1 cellular context compared by ENCODE assay signal in genomic region chr5:78985407-78986223, GRCh38.
TF ChIP-seq lines count a peak whose summit lies in the region.

No MANE protein-coding gene starts in this region.

TF ChIP-seq in GM12878, 131 proteins besides CTCF, POLR2A, EP300 and RAD21 (continued from another document):
- no peak for TF ChIP-seq BCL3 (IDR thresholded peaks at IDR 0.05; ENCODE audit: borderline replicate concordance, insufficient read depth, low read depth, low read length, poor library complexity, severe bottlenecking)
- TF ChIP-seq ZNF687 (IDR thresholded peaks at IDR 0.05), result no peak
- TF ChIP-seq IRF3 (IDR thresholded peaks at IDR 0.05), result no peak
- TF ChIP-seq NRF1 (conservative IDR thresholded peaks at IDR 0.05; ENCODE audit: low read depth, low read length), result no peak
- TF ChIP-seq IRF5 (IDR thresholded peaks at IDR 0.05; ENCODE audit: borderline replicate concordance), result no peak
- peak; percentile 78; the same call in 1 of the 2 replicates for TF ChIP-seq ZBED1 (IDR thresholded peaks at IDR 0.05; ENCODE audit: borderline replicate concordance)
- peak; percentile 85 for TF ChIP-seq EED (IDR thresholded peaks at IDR 0.05; ENCODE audit: low read depth)
- peak; percentile 84; the same call in 1 of the 3 replicates for TF ChIP-seq POU2F2 (IDR thresholded peaks at IDR 0.05; ENCODE audit: borderline replicate concordance, low read depth, low read length)
- TF ChIP-seq MYB (IDR thresholded peaks at IDR 0.05; ENCODE audit: borderline replicate concordance, low read depth, low read length), result no peak
- peak; percentile 96 for TF ChIP-seq IRF4 (IDR thresholded peaks at IDR 0.05; ENCODE audit: low read depth, low read length)
- peak; percentile 63 for TF ChIP-seq MTA2 (IDR thresholded peaks at IDR 0.05; ENCODE audit: low read depth)
- TF ChIP-seq NR2C2 (IDR thresholded peaks at IDR 0.05; ENCODE audit: borderline replicate concordance, control insufficient read depth, insufficient read length, low read depth), result no peak
- no peak for TF ChIP-seq ZNF274 (IDR thresholded peaks at IDR 0.05; ENCODE audit: insufficient read depth, insufficient read length)
- TF ChIP-seq RCOR1 (conservative IDR thresholded peaks at IDR 0.05; ENCODE audit: low read depth, low read length), result 0 out of 2 replicates have a peak, but pooled peaks have one; percentile 61
- TF ChIP-seq ATF7 (IDR thresholded peaks at IDR 0.05; ENCODE audit: low read depth), result peak; percentile 64
- TF ChIP-seq KDM1A (IDR thresholded peaks at IDR 0.05; ENCODE audit: borderline replicate concordance), result no peak
- peak; percentile 59; the same call in 1 of the 2 replicates for TF ChIP-seq YY1 (IDR thresholded peaks at IDR 0.05; ENCODE audit: low read depth, low read length)
- no peak for TF ChIP-seq SMARCA5 (IDR thresholded peaks at IDR 0.05)
- peak; percentile 60; the same call in 1 of the 2 replicates for TF ChIP-seq RAD51 (IDR thresholded peaks at IDR 0.05)
- TF ChIP-seq GATAD2B (conservative IDR thresholded peaks at IDR 0.05; ENCODE audit: low read depth), result no peak
- TF ChIP-seq SPI1 (IDR thresholded peaks at IDR 0.05; ENCODE audit: borderline replicate concordance, insufficient read depth, low read depth, low read length), result peak; percentile 50; the same call in 1 of the 2 replicates
- peak; percentile 41; the same call in 1 of the 2 replicates for TF ChIP-seq RELB (IDR thresholded peaks at IDR 0.05; ENCODE audit: low read depth)
- peak in 1 of 2 experiments; percentile 65 for TF ChIP-seq IKZF2 (IDR thresholded peaks at IDR 0.05)
- TF ChIP-seq MEF2B (IDR thresholded peaks at IDR 0.05; ENCODE audit: partially characterized antibody, poor library complexity, severe bottlenecking), result no peak
- TF ChIP-seq STAT1 (conservative IDR thresholded peaks at IDR 0.05), result no peak
- peak; percentile 91 for TF ChIP-seq TCF12 (IDR thresholded peaks at IDR 0.05; ENCODE audit: low read depth, low read length)
- peak; percentile 96 for TF ChIP-seq SKIL (IDR thresholded peaks at IDR 0.05; ENCODE audit: low read depth, poor library complexity, severe bottlenecking)
- TF ChIP-seq CHD2 (IDR thresholded peaks at IDR 0.05; ENCODE audit: borderline replicate concordance, low read depth, low read length), result 0 out of 2 replicates have a peak, but pooled peaks have one; percentile 24
- TF ChIP-seq E2F4 (IDR thresholded peaks at IDR 0.05; ENCODE audit: low read depth, low read length), result no peak
- peak; percentile 23 to 62; a peak in 3 of 4 replicates for TF ChIP-seq BHLHE40 (IDR thresholded peaks at IDR 0.05; ENCODE audit: borderline replicate concordance in 1 of 2, low read depth in 2 of 2, low read length in 1 of 2)
- peak in 1 of 2 experiments; percentile 62; a peak in 2 of 4 replicates for TF ChIP-seq ETV6 (conservative IDR thresholded peaks at IDR 0.05 in 1 of 2, IDR thresholded peaks at IDR 0.05 in 1 of 2; ENCODE audit: borderline replicate concordance in 1 of 2, low read depth in 1 of 2)
- TF ChIP-seq DPF2 (IDR thresholded peaks at IDR 0.05), result peak; percentile 16
- TF ChIP-seq POLR2AphosphoS5 (IDR thresholded peaks at IDR 0.05; ENCODE audit: low read length), result peak; percentile 46
- no peak for TF ChIP-seq FOS (IDR thresholded peaks at IDR 0.05; ENCODE audit: borderline replicate concordance, extremely low read depth, insufficient read length)
TF ChIP-seq in GM12878: peak in this region for 43.
